9 cellular contexts compared by ENCODE assay signal in the genomic region with DNA sequence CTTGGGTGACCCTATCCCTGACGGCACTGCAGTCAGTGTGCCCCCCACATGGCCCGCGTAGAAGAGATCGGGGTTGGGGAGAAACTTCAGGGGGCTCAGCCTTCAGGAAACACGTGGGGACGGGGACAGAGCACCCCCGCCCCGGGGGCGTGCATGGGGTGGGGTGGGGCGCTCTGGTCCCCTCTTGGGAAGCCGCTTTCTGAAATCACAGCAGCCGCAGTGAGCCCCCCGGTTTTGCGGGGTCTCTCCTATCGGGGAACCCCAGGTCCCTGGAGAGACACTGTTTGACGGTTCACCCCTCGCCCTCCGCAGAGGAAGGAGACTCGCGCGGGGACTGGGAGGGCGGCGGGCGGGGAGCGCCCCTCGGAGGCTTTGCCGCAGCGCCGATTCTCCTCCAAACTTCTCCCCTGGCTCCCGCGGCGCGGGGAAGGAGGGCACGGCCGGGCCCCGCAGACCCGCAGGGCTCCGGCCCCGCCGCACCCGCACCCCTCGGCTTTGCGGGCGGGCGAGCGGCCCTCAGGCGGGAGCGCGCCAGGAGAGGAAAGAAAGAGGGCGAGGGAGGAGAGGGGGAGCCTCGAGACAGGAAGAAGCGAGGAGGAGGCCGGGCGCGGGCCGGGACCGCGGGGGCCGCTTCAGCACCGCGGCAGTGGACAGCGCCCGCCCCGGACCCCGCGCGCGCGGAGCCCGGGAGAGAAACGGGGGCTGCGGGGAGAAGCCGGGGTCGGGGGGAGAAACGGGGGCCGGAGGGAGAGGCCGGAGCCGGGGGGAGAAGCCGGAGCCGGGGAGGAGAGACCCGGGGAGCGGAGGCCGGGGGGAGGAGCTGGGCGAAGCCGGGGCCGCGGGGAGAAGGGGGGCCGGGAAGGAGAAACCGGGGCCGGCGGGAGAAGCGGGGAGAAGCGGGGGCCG. TPM values are rescaled to one million over a fixed set of nuclear protein-coding genes. Genes with fewer than 3 reads are reported as not detected.
DNase-seq lines count a peak whose midpoint lies in the region; ATAC-seq and TF ChIP-seq lines count a peak whose summit lies in the region.
"Had no signal": no experiment of that assay in that cellular context is flagged by ENCODE, and none has a peak within 500 bp of the region (broad histone marks: within the 10 kb centered on the region; RNA-seq: fewer than 3 reads in every experiment).

No MANE protein-coding gene starts in this region.

- H3K9me3 ChIP-seq in mucosa of descending colon: no peaks in the 10 kb centered on the region

- TF ChIP-seq CTCF in mucosa of descending colon (IDR thresholded peaks at IDR 0.05): no peak

- H3K36me3 ChIP-seq in mucosa of descending colon (ENCODE audit: low read depth): no peaks in the 10 kb centered on the region

- no peak overlapping the region for H3K4me3 ChIP-seq in mucosa of descending colon

- peaks cover 8% of the 10 kb centered on the region for H3K4me1 ChIP-seq in mucosa of descending colon (ENCODE audit: low read depth)

- DNase-seq in D341Med (ENCODE audit: low spot score) (peak; percentile 68), NCI-H226 (peak; percentile 14), ecto neural progenitor cell (ENCODE audit: low spot score) (peak; percentile 70), mucosa of descending colon (peak in 2 of 3 donors; percentile 35 to 37), NCI-H510A treated with DMSO at 0.1 percent for 48 hours (lab: John Stamatoyannopoulos, UW) (no peak), NCI-H187 treated with DMSO at 0.1 percent for 48 hours (lab: John Stamatoyannopoulos, UW) (no peak)

- intact Hi-C loops in mucosa of descending colon (cut with DNase I, micrococcal nuclease): no loop called here

- ATAC-seq in mucosa of descending colon: peak; percentile 57
- ATAC-seq in HG02973 (IDR thresholded peaks at IDR 0.05; ENCODE audit: unreplicated experiment): no peak
- ATAC-seq in HG02678 (IDR thresholded peaks at IDR 0.05; ENCODE audit: unreplicated experiment): no peak

RNA-seq across cellular contexts. Expression of a gene that starts 0.6 kb away (rescaled TPM):
- total RNA-seq in mucosa of descending colon: 1 to 10 TPM; 1.9 to 3.4 (median 2.7) TPM
- total RNA-seq: HT1080 had no signal

Comparison
In these comparisons a context has a peak if more than half of its experiments do, and no peak if none do; other contexts are left out.
1. DNase-seq: peak in D341Med (single experiment), NCI-H226 (single experiment), ecto neural progenitor cell (single experiment) and mucosa of descending colon (2 of 3); none in NCI-H510A treated with DMSO at 0.1 percent for 48 hours (single experiment) and NCI-H187 treated with DMSO at 0.1 percent for 48 hours (single experiment).